In the genomic region with DNA sequence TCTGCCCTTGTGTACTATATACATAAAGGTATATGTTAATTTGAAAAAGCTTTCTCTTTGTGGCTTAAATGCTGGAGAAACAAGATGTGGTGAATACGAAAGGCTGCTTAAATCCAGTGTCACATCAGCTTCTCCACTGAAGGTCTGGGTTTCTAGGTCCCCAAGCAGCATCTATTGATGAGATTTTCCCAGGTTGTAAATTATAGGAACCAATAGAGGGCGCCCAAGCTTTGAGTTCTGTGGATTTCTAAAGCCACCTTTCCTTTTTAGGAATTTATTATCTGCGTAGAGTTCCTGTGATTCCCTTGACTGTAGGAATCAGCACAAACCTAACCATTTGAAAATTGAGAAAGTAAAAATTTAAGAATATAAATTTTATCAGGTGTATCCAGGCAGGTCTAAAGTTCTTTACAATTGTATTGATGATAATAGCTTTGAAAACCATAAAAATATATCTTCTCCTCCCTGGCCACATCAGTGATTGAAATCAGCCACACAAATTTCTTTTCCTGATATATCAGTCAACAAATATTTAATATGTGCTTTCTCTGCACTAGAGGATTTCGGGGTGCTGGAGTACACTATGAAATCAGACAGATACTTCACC, we compare ENCODE assay signal across 9 cellular contexts.
DNase-seq lines count a peak whose midpoint lies in the region; ATAC-seq, FAIRE-seq and TF ChIP-seq lines count a peak whose summit lies in the region.
"Had no signal": no experiment of that assay in that cellular context is flagged by ENCODE, and none has a peak within 500 bp of the region (broad histone marks: within the 10 kb centered on the region; RNA-seq: fewer than 3 reads in every experiment).

No MANE protein-coding gene starts in this region.

- CTCF ChIA-PET in activated CD4-positive, alpha-beta memory T cell treated with anti-CD3 and anti-CD28 coated beads for 36 hours (lab: Charles Lee), result interaction anchor here (0.6 to 1.8 kb wide), 13 partner anchors 9 to 458 kb away, joined by 3 to 11 read pairs (median 4); no protein-coding TSS in a partner anchor

- H3K27ac Mint-ChIP-seq in activated CD4-positive, alpha-beta memory T cell treated with anti-CD3 and anti-CD28 coated beads for 36 hours, result no peak overlapping the region

- intact Hi-C loops in activated CD4-positive, alpha-beta memory T cell treated with anti-CD3 and anti-CD28 coated beads for 36 hours (cut with micrococcal nuclease), result loop anchor here (5.0 kb wide), 1 partner anchor 472 kb away; no protein-coding TSS in a partner anchor

- H3K4me3 ChIP-seq in DND-41 (ENCODE audit: low read depth in 1 of 2, low read length in 2 of 2) (no peak overlapping the region), adipocyte (ENCODE audit: low read length) (no peak overlapping the region)

- no peak overlapping the region for H3K4me3 Mint-ChIP-seq in activated CD4-positive, alpha-beta memory T cell treated with anti-CD3 and anti-CD28 coated beads for 36 hours

- H3K27ac ChIP-seq in DND-41 (ENCODE audit: low read length), result no peak overlapping the region
- H3K27ac ChIP-seq: neutrophil had no signal

- no peaks in the 10 kb centered on the region for H3K36me3 ChIP-seq in DND-41 (ENCODE audit: insufficient read depth, low read length)
- H3K36me3 ChIP-seq in adipocyte (ENCODE audit: control insufficient read depth, insufficient read depth, low read length, severe bottlenecking), result no peaks in the 10 kb centered on the region
- H3K36me3 ChIP-seq: neutrophil had no signal

- no peaks in the 10 kb centered on the region for H3K4me1 Mint-ChIP-seq in activated CD4-positive, alpha-beta memory T cell treated with anti-CD3 and anti-CD28 coated beads for 36 hours (ENCODE audit: low read depth)

- peaks cover 3% of the 10 kb centered on the region for H3K27me3 Mint-ChIP-seq in activated CD4-positive, alpha-beta memory T cell treated with anti-CD3 and anti-CD28 coated beads for 36 hours

- no peaks in the 10 kb centered on the region for H3K4me1 ChIP-seq in DND-41 (ENCODE audit: insufficient read depth, low read length)
- no peaks in the 10 kb centered on the region for H3K4me1 ChIP-seq in adipocyte (ENCODE audit: control insufficient read depth, insufficient read depth, low read length)

- FAIRE-seq in HTR-8/SVneo (lab: Jason Lieb, UNC), result no peak

- no peak overlapping the region for H3K4me2 ChIP-seq in DND-41 (ENCODE audit: insufficient read depth, low read length)

- no peaks in the 10 kb centered on the region for H3K9me3 Mint-ChIP-seq in activated CD4-positive, alpha-beta memory T cell treated with anti-CD3 and anti-CD28 coated beads for 36 hours

- no peak overlapping the region for H2AFZ ChIP-seq in DND-41 (ENCODE audit: low read depth, low read length)

- no peak for DNase-seq in DND-41
- DNase-seq in HTR-8/SVneo (ENCODE audit: insufficient read length, low spot score), result peak; percentile 24
- DNase-seq in adipocyte (ENCODE audit: low read depth), result peak; percentile 54
- DNase-seq in left kidney (ENCODE audit: low read depth, low spot score), result peak; percentile 50
- DNase-seq in H4 (ENCODE audit: low spot score), result no peak
- no peak for DNase-seq in activated CD4-positive, alpha-beta memory T cell treated with anti-CD3 and anti-CD28 coated beads for 36 hours

- H3K27me3 ChIP-seq in DND-41 (ENCODE audit: insufficient read depth, low read length, poor library complexity) (no peaks in the 10 kb centered on the region), adipocyte (replicated peaks; ENCODE audit: control insufficient read depth, insufficient read depth, low read length) (no peaks in the 10 kb centered on the region)
- H3K27me3 ChIP-seq: neutrophil had no signal

- ATAC-seq in DND-41 (ENCODE audit: insufficient read depth, low read depth) (no peak), GM18511 (IDR thresholded peaks at IDR 0.05; ENCODE audit: unreplicated experiment) (no peak), GM18861 (IDR thresholded peaks at IDR 0.05; ENCODE audit: unreplicated experiment) (no peak)

- H3K79me2 ChIP-seq in DND-41 (ENCODE audit: insufficient read depth, low read length), result no peaks in the 10 kb centered on the region

- POLR2A ChIA-PET in activated CD4-positive, alpha-beta memory T cell treated with anti-CD3 and anti-CD28 coated beads for 36 hours (lab: Charles Lee), result interaction anchor here (0.6 kb wide), 1 partner anchor 260 kb away, joined by 4 read pairs; no protein-coding TSS in a partner anchor

- H4K20me1 ChIP-seq in DND-41 (ENCODE audit: insufficient read depth, low read length), result no peaks in the 10 kb centered on the region

- H3K9ac ChIP-seq in DND-41 (ENCODE audit: low read depth, low read length) (no peak overlapping the region), adipocyte (ENCODE audit: low read length) (no peak overlapping the region)

- TF ChIP-seq CTCF in DND-41 (IDR thresholded peaks at IDR 0.05; ENCODE audit: borderline replicate concordance, extremely low read depth, low read length, poor library complexity, severe bottlenecking), result peak; percentile 52

- no peaks in the 10 kb centered on the region for H3K9me3 ChIP-seq in DND-41 (ENCODE audit: insufficient read depth, low read length, severe bottlenecking)
- H3K9me3 ChIP-seq in adipocyte (ENCODE audit: control insufficient read depth, low read length), result no peaks in the 10 kb centered on the region
- H3K9me3 ChIP-seq: neutrophil had no signal

- no peaks in the 10 kb centered on the region for H3K36me3 Mint-ChIP-seq in activated CD4-positive, alpha-beta memory T cell treated with anti-CD3 and anti-CD28 coated beads for 36 hours

Comparison
In these comparisons a context has a peak if more than half of its experiments do, and no peak if none do; other contexts are left out.
1. DNase-seq: peak in HTR-8/SVneo (single experiment), adipocyte (single experiment) and left kidney (single experiment); none in DND-41 (single experiment), H4 (single experiment) and activated CD4-positive, alpha-beta memory T cell treated with anti-CD3 and anti-CD28 coated beads for 36 hours (single experiment).